Comparison of ENCODE assay signal across 12 cellular contexts in the genomic region with DNA sequence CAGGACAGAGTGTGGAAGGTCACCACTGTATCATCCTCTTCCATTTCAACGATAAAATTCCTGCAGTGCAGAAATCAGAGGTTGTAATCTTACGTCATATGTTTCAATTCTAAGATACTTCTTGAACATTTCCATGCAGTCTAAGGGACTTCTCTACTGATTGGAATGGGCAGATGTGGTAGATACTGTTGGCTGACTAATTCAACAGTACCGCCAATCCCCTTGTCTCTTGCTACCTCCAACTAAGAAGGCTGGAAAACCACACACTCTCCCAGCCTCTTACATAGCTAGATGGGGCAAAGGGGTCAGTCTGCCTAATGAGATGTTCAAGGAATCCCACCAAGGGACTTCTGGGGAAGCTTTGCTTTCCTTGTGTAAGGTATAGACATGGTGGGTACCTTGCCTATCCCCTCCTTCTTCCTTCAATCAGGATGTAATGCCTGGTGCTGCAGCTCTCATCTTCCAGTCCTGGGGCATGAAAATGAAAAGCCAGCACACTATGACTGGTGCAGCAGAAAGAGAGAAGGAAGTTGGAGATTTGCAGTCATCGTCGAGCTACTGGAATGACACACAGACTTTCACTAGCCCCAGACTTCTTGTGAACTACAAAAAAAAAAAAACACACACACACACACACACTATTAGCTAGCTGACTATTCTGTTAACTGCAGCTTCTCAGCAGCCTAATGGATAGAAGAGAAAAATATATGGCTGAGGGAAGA.
A peak's percentile ranks its signal among the peaks of the same experiment; 100 is the strongest.
DNase-seq lines count a peak whose midpoint lies in the region; ATAC-seq and FAIRE-seq lines count a peak whose summit lies in the region.
"Had no signal": no experiment of that assay in that cellular context is flagged by ENCODE, and none has a peak within 500 bp of the region (broad histone marks: within the 10 kb centered on the region; RNA-seq: fewer than 3 reads in every experiment).

No MANE protein-coding gene starts in this region.

- peaks cover 21% of the 10 kb centered on the region for H3K4me1 ChIP-seq in CD4-positive, CD25-positive, alpha-beta regulatory T cell (ENCODE audit: control insufficient read depth, insufficient read depth, low read length, poor library complexity, severe bottlenecking)
- peaks cover 3% of the 10 kb centered on the region for H3K4me1 ChIP-seq in SJCRH30

- peaks cover 23 to 52% (median 35%) of the 10 kb centered on the region in 4 donors for H3K4me1 Mint-ChIP-seq in CD4-positive, CD25-positive, alpha-beta regulatory T cell
- H3K4me1 Mint-ChIP-seq in activated naive CD4-positive, alpha-beta T cell treated with anti-CD3 and anti-CD28 coated beads, Interleukin-2, amount 50 U/mL, for 24 hours, result peaks cover 72% of the 10 kb centered on the region

- H3K27me3 ChIP-seq in CD4-positive, CD25-positive, alpha-beta regulatory T cell (ENCODE audit: control insufficient read depth, insufficient read depth, low read length), result no peaks in the 10 kb centered on the region
- no peaks in the 10 kb centered on the region for H3K27me3 ChIP-seq in SJCRH30

- no peaks in the 10 kb centered on the region for H3K27me3 Mint-ChIP-seq in CD4-positive, CD25-positive, alpha-beta regulatory T cell
- H3K27me3 Mint-ChIP-seq in activated naive CD4-positive, alpha-beta T cell treated with anti-CD3 and anti-CD28 coated beads, Interleukin-2, amount 50 U/mL, for 24 hours, result no peaks in the 10 kb centered on the region
- H3K27me3 Mint-ChIP-seq: naive thymus-derived CD8-positive, alpha-beta T cell had no signal

- H3K27ac Mint-ChIP-seq in CD4-positive, CD25-positive, alpha-beta regulatory T cell, result peak overlapping the region in 2 of 3 donors; percentile 26 to 45
- peak overlapping the region; percentile 94 for H3K27ac Mint-ChIP-seq in activated naive CD4-positive, alpha-beta T cell treated with anti-CD3 and anti-CD28 coated beads, Interleukin-2, amount 50 U/mL, for 24 hours
- H3K27ac Mint-ChIP-seq: naive thymus-derived CD8-positive, alpha-beta T cell had no signal

- ATAC-seq in CD4-positive, CD25-positive, alpha-beta regulatory T cell (ENCODE audit: low read depth in 2 of 2), result no peak
- peak; percentile 47 for ATAC-seq in HG02885 (IDR thresholded peaks at IDR 0.05; ENCODE audit: poor library complexity, unreplicated experiment)
- ATAC-seq: naive thymus-derived CD8-positive, alpha-beta T cell had no signal

- H3K9me3 Mint-ChIP-seq in CD4-positive, CD25-positive, alpha-beta regulatory T cell, result peaks cover 0 to 3% (median 0%) of the 10 kb centered on the region in 7 donors
- no peaks in the 10 kb centered on the region for H3K9me3 Mint-ChIP-seq in activated naive CD4-positive, alpha-beta T cell treated with anti-CD3 and anti-CD28 coated beads, Interleukin-2, amount 50 U/mL, for 24 hours
- H3K9me3 Mint-ChIP-seq: naive thymus-derived CD8-positive, alpha-beta T cell had no signal

- no peak overlapping the region for H3K4me3 ChIP-seq in CD4-positive, CD25-positive, alpha-beta regulatory T cell (ENCODE audit: low read depth, low read length)
- no peak overlapping the region for H3K4me3 ChIP-seq in SJCRH30

- H3K36me3 Mint-ChIP-seq in CD4-positive, CD25-positive, alpha-beta regulatory T cell, result no peaks in the 10 kb centered on the region
- H3K36me3 Mint-ChIP-seq in activated naive CD4-positive, alpha-beta T cell treated with anti-CD3 and anti-CD28 coated beads, Interleukin-2, amount 50 U/mL, for 24 hours, result peaks cover 3% of the 10 kb centered on the region
- H3K36me3 Mint-ChIP-seq: naive thymus-derived CD8-positive, alpha-beta T cell had no signal

- FAIRE-seq in GM18507 (lab: Jason Lieb, UNC), result peak; percentile 86

- DNase-seq in CD4-positive, CD25-positive, alpha-beta regulatory T cell, result peak in 1 of 3 donors; percentile 44
- DNase-seq in GM18507 (ENCODE audit: extremely low spot score, insufficient read length, low read depth) (no peak), NCI-H524 treated with DMSO at 0.1 percent for 48 hours (lab: John Stamatoyannopoulos, UW) (no peak), SJCRH30 (no peak), SIG-M5 (lab: John Stamatoyannopoulos, UW) (no peak), glomerular visceral epithelial cell (ENCODE audit: extremely low spot score) (no peak)
- DNase-seq: DMS79; effector CD4-positive, alpha-beta T cell; naive thymus-derived CD8-positive, alpha-beta T cell; NCI-H2081 treated with DMSO at 0.1 percent for 48 hours had no signal

- no peak overlapping the region for H3K27ac ChIP-seq in CD4-positive, CD25-positive, alpha-beta regulatory T cell (ENCODE audit: insufficient read depth, low read length, poor library complexity, severe bottlenecking)
- H3K27ac ChIP-seq in SJCRH30, result no peak overlapping the region

- H3K4me3 Mint-ChIP-seq in CD4-positive, CD25-positive, alpha-beta regulatory T cell, result no peak overlapping the region
- H3K4me3 Mint-ChIP-seq in activated naive CD4-positive, alpha-beta T cell treated with anti-CD3 and anti-CD28 coated beads, Interleukin-2, amount 50 U/mL, for 24 hours, result peak overlapping the region; percentile 76
- H3K4me3 Mint-ChIP-seq: naive thymus-derived CD8-positive, alpha-beta T cell had no signal

- H3K9me3 ChIP-seq in CD4-positive, CD25-positive, alpha-beta regulatory T cell (ENCODE audit: control insufficient read depth in 2 of 2, low read length in 2 of 2), result no peaks in the 10 kb centered on the region
- H3K9me3 ChIP-seq in SJCRH30 (replicated peaks), result no peaks in the 10 kb centered on the region

- H3K36me3 ChIP-seq in CD4-positive, CD25-positive, alpha-beta regulatory T cell (ENCODE audit: control insufficient read depth, insufficient read depth, low read length), result no peaks in the 10 kb centered on the region
- no peaks in the 10 kb centered on the region for H3K36me3 ChIP-seq in SJCRH30
